In the genomic region with DNA sequence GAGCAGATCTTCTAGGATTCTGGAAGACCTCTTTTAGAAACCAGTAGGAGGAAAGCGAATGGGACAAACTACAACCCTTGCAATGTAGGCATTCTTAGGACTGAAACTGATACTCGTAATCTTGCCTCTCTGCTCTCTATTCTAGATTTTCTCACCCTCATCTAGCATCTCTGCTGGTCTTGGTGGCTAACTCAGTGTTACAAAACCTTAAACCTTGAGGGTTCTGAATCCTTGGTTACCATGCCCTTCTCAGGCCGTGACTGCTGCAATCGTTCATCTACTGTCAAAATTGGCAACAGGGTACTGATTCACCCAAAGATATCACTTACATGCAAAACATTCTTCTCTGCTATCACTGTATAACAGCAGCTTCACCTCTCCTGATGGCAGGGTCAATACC, we compare ENCODE assay signal across 1 cellular context.
TF ChIP-seq lines count a peak whose summit lies in the region.

No MANE protein-coding gene starts in this region.

TF ChIP-seq in H1, 55 proteins besides CTCF, POLR2A, EP300 and RAD21 (continued from another document):
- TF ChIP-seq ASH2L (IDR thresholded peaks at IDR 0.05; ENCODE audit: low read length) (no peak), ATF2 (IDR thresholded peaks at IDR 0.05; ENCODE audit: low read length) (no peak), BRCA1 (IDR thresholded peaks at IDR 0.05; ENCODE audit: low read depth, low read length) (no peak), RFX5 (IDR thresholded peaks at IDR 0.05; ENCODE audit: borderline replicate concordance, low read depth, low read length) (no peak), HDAC6 (IDR thresholded peaks at IDR 0.05; ENCODE audit: low read depth, low read length) (no peak), TAF1 (IDR thresholded peaks at IDR 0.05; ENCODE audit: low read depth, low read length) (no peak), CHD1 (IDR thresholded peaks at IDR 0.05; ENCODE audit: low read depth, low read length) (no peak), SP2 (IDR thresholded peaks at IDR 0.05; ENCODE audit: low read length) (no peak), CTBP2 (IDR thresholded peaks at IDR 0.05; ENCODE audit: borderline replicate concordance, insufficient read depth, insufficient read length, low read length) (no peak), NANOG (IDR thresholded peaks at IDR 0.05; ENCODE audit: insufficient read depth, low read depth, low read length, poor library complexity, severe bottlenecking) (no peak), JUND (IDR thresholded peaks at IDR 0.05; ENCODE audit: low read length) (no peak), CREB1 (IDR thresholded peaks at IDR 0.05) (no peak), SP1 (IDR thresholded peaks at IDR 0.05; ENCODE audit: low read depth, low read length) (no peak)
- TF ChIP-seq, protein P1, sequence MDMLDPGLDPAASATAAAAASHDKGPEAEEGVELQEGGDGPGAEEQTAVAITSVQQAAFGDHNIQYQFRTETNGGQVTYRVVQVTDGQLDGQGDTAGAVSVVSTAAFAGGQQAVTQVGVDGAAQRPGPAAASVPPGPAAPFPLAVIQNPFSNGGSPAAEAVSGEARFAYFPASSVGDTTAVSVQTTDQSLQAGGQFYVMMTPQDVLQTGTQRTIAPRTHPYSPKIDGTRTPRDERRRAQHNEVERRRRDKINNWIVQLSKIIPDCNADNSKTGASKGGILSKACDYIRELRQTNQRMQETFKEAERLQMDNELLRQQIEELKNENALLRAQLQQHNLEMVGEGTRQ (IDR thresholded peaks at IDR 0.05; ENCODE audit: low read length) = no peak
- TF ChIP-seq, protein P2, sequence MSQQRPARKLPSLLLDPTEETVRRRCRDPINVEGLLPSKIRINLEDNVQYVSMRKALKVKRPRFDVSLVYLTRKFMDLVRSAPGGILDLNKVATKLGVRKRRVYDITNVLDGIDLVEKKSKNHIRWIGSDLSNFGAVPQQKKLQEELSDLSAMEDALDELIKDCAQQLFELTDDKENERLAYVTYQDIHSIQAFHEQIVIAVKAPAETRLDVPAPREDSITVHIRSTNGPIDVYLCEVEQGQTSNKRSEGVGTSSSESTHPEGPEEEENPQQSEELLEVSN (IDR thresholded peaks at IDR 0.05) = no peak
TF ChIP-seq in H1: peak in this region for 0.
